Comparison of ENCODE assay signal across 17 cellular contexts in genomic region chr2:84980263-84980983, GRCh38. TPM values are rescaled to one million over a fixed set of nuclear protein-coding genes. Genes with fewer than 3 reads are reported as not detected.
A peak's percentile ranks its signal among the peaks of the same experiment; 100 is the strongest.
DNase-seq lines count a peak whose midpoint lies in the region; ATAC-seq, FAIRE-seq and TF ChIP-seq lines count a peak whose summit lies in the region.
"Had no signal": no experiment of that assay in that cellular context is flagged by ENCODE, and none has a peak within 500 bp of the region (broad histone marks: within the 10 kb centered on the region; RNA-seq: fewer than 3 reads in every experiment).

No MANE protein-coding gene starts in this region.

- no peaks in the 10 kb centered on the region for H3K9me3 ChIP-seq in MM.1S (replicated peaks; ENCODE audit: insufficient read depth, low read length)
- H3K9me3 ChIP-seq: upper lobe of right lung had no signal

- H3K4me3 ChIP-seq in GM23338, result no peak overlapping the region
- no peak overlapping the region for H3K4me3 ChIP-seq in MM.1S (ENCODE audit: low read length)
- H3K4me3 ChIP-seq: upper lobe of right lung had no signal

- H3K27ac ChIP-seq in GM23338 (ENCODE audit: low read depth) (0 out of 2 replicates have a peak overlapping the region, but pooled peaks have one; percentile 24), MM.1S (ENCODE audit: low read length) (no peak overlapping the region)
- H3K27ac ChIP-seq: upper lobe of right lung had no signal

- intact Hi-C loops in activated CD4-positive, alpha-beta T cell treated with anti-CD3 and anti-CD28 coated beads for 36 hours (cut with DNase I, micrococcal nuclease), result no loop called here

- no peak overlapping the region for H3K9ac ChIP-seq in MM.1S (ENCODE audit: low read length)

- peaks cover 33% of the 10 kb centered on the region for H3K36me3 Mint-ChIP-seq in activated CD4-positive, alpha-beta T cell treated with anti-CD3 and anti-CD28 coated beads for 36 hours (ENCODE audit: low read depth)
- H3K36me3 Mint-ChIP-seq in GM23338 (ENCODE audit: low read depth), result peaks cover 16% of the 10 kb centered on the region; the same call in 2 of the 3 replicates
- H3K36me3 Mint-ChIP-seq in activated CD8-positive, alpha-beta T cell treated with anti-CD3 and anti-CD28 coated beads, Interleukin-2, amount 10 ng/mL, durations not matched to agents 7 days and 5 days (ENCODE audit: low read depth), result peaks cover 34% of the 10 kb centered on the region
- peaks cover 0 to 23% (median 0%) of the 10 kb centered on the region in 3 donors for H3K36me3 Mint-ChIP-seq in naive thymus-derived CD8-positive, alpha-beta T cell

- CTCF ChIA-PET in activated CD4-positive, alpha-beta T cell treated with anti-CD3 and anti-CD28 coated beads for 36 hours (lab: Charles Lee), result interaction anchor here (0.6 to 1.2 kb wide), 6 partner anchors 8 to 86 kb away, joined by 3 to 4 read pairs (median 3); no protein-coding TSS in a partner anchor
- CTCF ChIA-PET in activated CD8-positive, alpha-beta T cell treated with anti-CD3 and anti-CD28 coated beads, Interleukin-2, amount 10 ng/mL, durations not matched to agents 7 days and 5 days (lab: Charles Lee), result interaction anchor here (3.2 kb wide), 1 partner anchor 55 kb away, joined by 13 read pairs; no protein-coding TSS in a partner anchor

- H3K4me3 Mint-ChIP-seq in activated CD4-positive, alpha-beta T cell treated with anti-CD3 and anti-CD28 coated beads for 36 hours, result no peak overlapping the region
- H3K4me3 Mint-ChIP-seq in GM23338, result no peak overlapping the region
- no peak overlapping the region for H3K4me3 Mint-ChIP-seq in activated CD8-positive, alpha-beta T cell treated with anti-CD3 and anti-CD28 coated beads, Interleukin-2, amount 10 ng/mL, durations not matched to agents 7 days and 5 days
- H3K4me3 Mint-ChIP-seq in naive thymus-derived CD8-positive, alpha-beta T cell, result peak overlapping the region in 9 of 10 donors; percentile 7 to 58 (median 40)
- H3K4me3 Mint-ChIP-seq: brain had no signal

- no peak for TF ChIP-seq CTCF in GM23338 (conservative IDR thresholded peaks at IDR 0.05; ENCODE audit: low read depth in 2 of 2)
- no peak for TF ChIP-seq CTCF in MM.1S (IDR thresholded peaks at IDR 0.05; ENCODE audit: low read length)

- no peaks in the 10 kb centered on the region for H3K27me3 ChIP-seq in GM23338 (ENCODE audit: insufficient read depth)
- no peaks in the 10 kb centered on the region for H3K27me3 ChIP-seq in MM.1S (replicated peaks; ENCODE audit: insufficient read depth, low read length)
- H3K27me3 ChIP-seq: upper lobe of right lung had no signal

- no peaks in the 10 kb centered on the region for H3K36me3 ChIP-seq in GM23338 (ENCODE audit: insufficient read depth)
- H3K36me3 ChIP-seq in MM.1S (replicated peaks; ENCODE audit: insufficient read depth, low read length), result no peaks in the 10 kb centered on the region

- H3K27ac Mint-ChIP-seq in activated CD4-positive, alpha-beta T cell treated with anti-CD3 and anti-CD28 coated beads for 36 hours, result peak overlapping the region; percentile 56
- H3K27ac Mint-ChIP-seq in GM23338, result no peak overlapping the region
- peak overlapping the region; percentile 53 for H3K27ac Mint-ChIP-seq in activated CD8-positive, alpha-beta T cell treated with anti-CD3 and anti-CD28 coated beads, Interleukin-2, amount 10 ng/mL, durations not matched to agents 7 days and 5 days
- H3K27ac Mint-ChIP-seq in naive thymus-derived CD8-positive, alpha-beta T cell, result peak overlapping the region in 8 of 10 donors; percentile 13 to 70 (median 29)

- ATAC-seq in activated CD4-positive, alpha-beta T cell treated with anti-CD3 and anti-CD28 coated beads for 36 hours, result no peak
- ATAC-seq in GM23338, result no peak
- peak; percentile 42 for ATAC-seq in activated CD8-positive, alpha-beta T cell treated with anti-CD3 and anti-CD28 coated beads, Interleukin-2, amount 10 ng/mL, durations not matched to agents 7 days and 5 days
- peak in 1 of 2 donors; percentile 27 for ATAC-seq in naive thymus-derived CD8-positive, alpha-beta T cell
- ATAC-seq: upper lobe of right lung had no signal

- no peak for DNase-seq in activated CD4-positive, alpha-beta T cell treated with anti-CD3 and anti-CD28 coated beads for 36 hours
- no peak for DNase-seq in activated CD4-positive, alpha-beta T cell treated with anti-CD3 and anti-CD28 coated beads for 1 hour
- DNase-seq in GM23338 (ENCODE audit: low spot score), result peak; percentile 35
- no peak for DNase-seq in activated CD8-positive, alpha-beta T cell treated with anti-CD3 and anti-CD28 coated beads, Interleukin-2, amount 10 ng/mL, durations not matched to agents 7 days and 5 days
- DNase-seq in naive thymus-derived CD8-positive, alpha-beta T cell, result no peak
- no peak for DNase-seq in HCEC 1CT
- DNase-seq in RCC 7860 (ENCODE audit: low spot score), result no peak
- no peak for DNase-seq in MM.1S
- DNase-seq: DMS153; effector CD8-positive, alpha-beta T cell; foreskin fibroblast; Karpas-422; NCI-H187 treated with DMSO at 0.1 percent for 48 hours; SHP77 treated with DMSO at 0.1 percent for 48 hours; stimulated activated CD4-positive, alpha-beta T cell treated with anti-CD3 and anti-CD28 coated beads, Interleukin-1b, Interleukin-23, amount 100 ng/mL, for 48 hours; upper lobe of right lung had no signal

- FAIRE-seq in RCC 7860 (lab: Jason Lieb, UNC), result no peak

- H2AFZ ChIP-seq in GM23338 (no peak overlapping the region), MM.1S (ENCODE audit: low read length) (no peak overlapping the region)

- H3K9me2 ChIP-seq in GM23338 (ENCODE audit: insufficient read depth), result no peaks in the 10 kb centered on the region
- H3K9me2 ChIP-seq in MM.1S (replicated peaks; ENCODE audit: insufficient read depth, low read length), result no peaks in the 10 kb centered on the region

- H3K4me1 Mint-ChIP-seq in activated CD4-positive, alpha-beta T cell treated with anti-CD3 and anti-CD28 coated beads for 36 hours, result peaks cover 60% of the 10 kb centered on the region
- peaks cover 41% of the 10 kb centered on the region for H3K4me1 Mint-ChIP-seq in GM23338
- peaks cover 43% of the 10 kb centered on the region for H3K4me1 Mint-ChIP-seq in activated CD8-positive, alpha-beta T cell treated with anti-CD3 and anti-CD28 coated beads, Interleukin-2, amount 10 ng/mL, durations not matched to agents 7 days and 5 days (ENCODE audit: low read depth)
- peaks cover 31 to 70% (median 62%) of the 10 kb centered on the region in 4 donors for H3K4me1 Mint-ChIP-seq in naive thymus-derived CD8-positive, alpha-beta T cell

- H3K9me3 Mint-ChIP-seq in activated CD4-positive, alpha-beta T cell treated with anti-CD3 and anti-CD28 coated beads for 36 hours (ENCODE audit: low read depth), result no peaks in the 10 kb centered on the region
- no peaks in the 10 kb centered on the region for H3K9me3 Mint-ChIP-seq in GM23338
- no peaks in the 10 kb centered on the region for H3K9me3 Mint-ChIP-seq in activated CD8-positive, alpha-beta T cell treated with anti-CD3 and anti-CD28 coated beads, Interleukin-2, amount 10 ng/mL, durations not matched to agents 7 days and 5 days (ENCODE audit: insufficient read depth)
- H3K9me3 Mint-ChIP-seq in naive thymus-derived CD8-positive, alpha-beta T cell, result no peaks in the 10 kb centered on the region

- POLR2A ChIA-PET in activated CD4-positive, alpha-beta T cell treated with anti-CD3 and anti-CD28 coated beads for 36 hours (lab: Charles Lee), result interaction anchor here (0.6 kb wide), 1 partner anchor 11 kb away, joined by 3 read pairs; no protein-coding TSS in a partner anchor
- POLR2A ChIA-PET in activated CD8-positive, alpha-beta T cell treated with anti-CD3 and anti-CD28 coated beads, Interleukin-2, amount 10 ng/mL, durations not matched to agents 7 days and 5 days (lab: Charles Lee), result interaction anchor here (0.6 kb wide), 1 partner anchor 35 kb away, joined by 3 read pairs; no protein-coding TSS in a partner anchor
- POLR2A ChIA-PET in naive thymus-derived CD8-positive, alpha-beta T cell (lab: Charles Lee), result interaction anchor here (1.4 kb wide), 1 partner anchor 40 kb away, joined by 4 read pairs; no protein-coding TSS in a partner anchor

- peaks cover 86% of the 10 kb centered on the region for H4K20me1 ChIP-seq in GM23338 (replicated peaks; ENCODE audit: insufficient read depth)
- H4K20me1 ChIP-seq in MM.1S (ENCODE audit: insufficient read depth, low read length), result peaks cover 64% of the 10 kb centered on the region

- H3K4me1 ChIP-seq in GM23338 (ENCODE audit: insufficient read depth) (peaks cover 47% of the 10 kb centered on the region), MM.1S (ENCODE audit: low read length) (peaks cover 4% of the 10 kb centered on the region)

- peaks cover 6% of the 10 kb centered on the region for H3F3A ChIP-seq in GM23338 (replicated peaks; ENCODE audit: low read depth)
- no peaks in the 10 kb centered on the region for H3F3A ChIP-seq in MM.1S (ENCODE audit: insufficient read depth, low read length)

- H3K27me3 Mint-ChIP-seq in activated CD4-positive, alpha-beta T cell treated with anti-CD3 and anti-CD28 coated beads for 36 hours, result no peaks in the 10 kb centered on the region
- H3K27me3 Mint-ChIP-seq in GM23338 (ENCODE audit: insufficient read depth, low read depth, poor library complexity), result peaks cover 10% of the 10 kb centered on the region
- no peaks in the 10 kb centered on the region for H3K27me3 Mint-ChIP-seq in activated CD8-positive, alpha-beta T cell treated with anti-CD3 and anti-CD28 coated beads, Interleukin-2, amount 10 ng/mL, durations not matched to agents 7 days and 5 days (ENCODE audit: low read depth)
- H3K27me3 Mint-ChIP-seq in naive thymus-derived CD8-positive, alpha-beta T cell, result no peaks in the 10 kb centered on the region
- H3K27me3 Mint-ChIP-seq: brain had no signal

- H3K79me2 ChIP-seq in GM23338 (replicated peaks; ENCODE audit: insufficient read depth) (peaks cover 100% of the 10 kb centered on the region), MM.1S (ENCODE audit: low read length) (peaks cover 100% of the 10 kb centered on the region)

- H3K4me2 ChIP-seq in GM23338 (no peak overlapping the region), MM.1S (ENCODE audit: low read depth, low read length) (no peak overlapping the region)

TF ChIP-seq in GM23338, 12 proteins besides CTCF, POLR2A, EP300 and RAD21 (continues in another document):
- TF ChIP-seq POLR2AphosphoS5 (IDR thresholded peaks at IDR 0.05; ENCODE audit: low read depth) (no peak), ZNF331 (CRISPR knock-in tag; IDR thresholded peaks at IDR 0.05; ENCODE audit: low read depth) (no peak), STAT1 (IDR thresholded peaks at IDR 0.05; ENCODE audit: unreplicated experiment) (no peak)

RNA-seq across cellular contexts. Expression of gene KCMF1, which starts 9.5 kb away (rescaled TPM):
- total RNA-seq in activated CD4-positive, alpha-beta T cell treated with anti-CD3 and anti-CD28 coated beads for 36 hours, result 10 to 100 TPM; 78.1 to 98.5 TPM
- total RNA-seq in GM23338 (2014; rRNA removed; shearing (Covaris generic)), result 120 and 129 TPM in 2 replicates
- 29.3 and 39.4 TPM in 2 replicates for polyA plus RNA-seq in GM23338 (2016; fragmentation: Nextera tagmentation; extraction: Ambion mirVana)
- total RNA-seq in activated CD8-positive, alpha-beta T cell treated with anti-CD3 and anti-CD28 coated beads, Interleukin-2, amount 10 ng/mL, durations not matched to agents 7 days and 5 days, result 10 to 100 TPM; 88.9 to 92.5 TPM
- 10 to 100 TPM; 69.0 to 74.8 TPM for total RNA-seq in naive thymus-derived CD8-positive, alpha-beta T cell
- polyA plus RNA-seq in naive thymus-derived CD8-positive, alpha-beta T cell, result 10 to 100 TPM; 13.3 to 30.2 (median 28.1) TPM

Comparison
In these comparisons a context has a peak if more than half of its experiments do, and no peak if none do; other contexts are left out.
1. H3K4me3 Mint-ChIP-seq: peak in naive thymus-derived CD8-positive, alpha-beta T cell (9 of 10); none in activated CD4-positive, alpha-beta T cell treated with anti-CD3 and anti-CD28 coated beads for 36 hours (single experiment), GM23338 (single experiment) and activated CD8-positive, alpha-beta T cell treated with anti-CD3 and anti-CD28 coated beads, Interleukin-2, amount 10 ng/mL, durations not matched to agents 7 days and 5 days (single experiment).